In the genomic region with DNA sequence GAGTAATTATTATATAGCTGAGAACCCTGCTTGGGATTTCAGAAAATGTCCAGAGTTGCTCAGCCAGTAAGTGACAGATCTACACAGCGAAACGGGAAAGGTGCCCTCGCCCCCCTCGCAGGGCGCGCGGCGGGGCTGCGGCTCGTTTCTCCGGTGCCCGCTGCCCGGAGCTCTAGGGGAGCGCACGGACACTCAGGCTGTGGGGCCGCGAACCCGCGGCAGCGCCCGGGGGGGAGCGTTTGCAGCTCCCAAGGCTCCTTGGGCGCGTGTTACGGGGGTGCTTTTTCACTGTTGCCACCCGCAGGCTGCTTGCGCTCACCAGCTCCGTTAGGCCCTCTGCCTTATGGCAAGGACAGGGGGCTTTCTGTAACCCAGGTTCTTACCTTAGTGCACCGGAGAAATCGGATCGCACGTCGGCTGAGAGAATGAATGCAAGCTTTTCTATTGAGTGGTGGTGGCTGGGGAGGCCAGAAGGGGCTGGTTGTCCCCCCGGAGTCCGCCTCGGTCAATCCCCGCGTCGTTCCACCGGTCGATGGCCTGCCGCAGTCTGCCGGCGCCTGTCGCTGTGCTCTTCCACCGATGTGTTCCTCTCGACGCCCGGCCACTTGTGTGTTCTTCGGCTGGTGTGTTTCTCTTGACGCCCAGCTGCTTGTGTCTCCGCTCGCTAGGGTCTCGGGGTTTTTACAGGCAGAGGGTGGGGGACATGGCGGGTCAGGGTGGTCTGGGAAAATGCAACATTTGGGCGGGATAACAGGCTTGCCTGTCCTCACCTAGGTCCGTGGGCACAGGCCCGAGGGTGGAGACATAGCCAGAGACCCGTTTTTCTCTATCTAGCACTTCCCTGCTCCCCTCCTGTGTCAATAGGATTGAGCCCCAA, we compare ENCODE assay signal across 23 cellular contexts.
"Had no signal": no experiment of that assay in that cellular context is flagged by ENCODE, and none has a peak within 500 bp of the region (broad histone marks: within the 10 kb centered on the region; RNA-seq: fewer than 3 reads in every experiment).

No MANE protein-coding gene starts in this region.

- H3K36me3 ChIP-seq: SJSA1 had no signal

- H3K4me3 ChIP-seq: SJSA1, SK-N-MC had no signal

- H3K27ac ChIP-seq: SJSA1, SK-N-MC had no signal

- ATAC-seq: HepG2 had no signal

- H3K4me1 ChIP-seq: SJSA1 had no signal

- DNase-seq: IMR-90, Kasumi-1, KG1, MM.1S, NCI-H1092 treated with DMSO at 0.1 percent for 48 hours, NCI-H1436 treated with DMSO at 0.1 percent for 48 hours, NCI-H1694, NCI-H187 treated with DMSO at 0.1 percent for 48 hours, NCI-H2029 treated with DMSO at 0.1 percent for 48 hours, NCI-H2171 treated with DMSO at 0.1 percent for 48 hours, NCI-H2227 treated with DMSO at 0.1 percent for 48 hours, NCI-H446, NCI-H510A, NCI-H524 treated with DMSO at 0.1 percent for 48 hours, NCI-H69, NCI-H774, Right ventricle myocardium superior, RPMI8226, SIG-M5 had no signal

- FAIRE-seq: HepG2, RCC 7860 had no signal

- H3K27me3 ChIP-seq: SJSA1 had no signal
